ENCODE assay signal across 8 cellular contexts in the genomic region with DNA sequence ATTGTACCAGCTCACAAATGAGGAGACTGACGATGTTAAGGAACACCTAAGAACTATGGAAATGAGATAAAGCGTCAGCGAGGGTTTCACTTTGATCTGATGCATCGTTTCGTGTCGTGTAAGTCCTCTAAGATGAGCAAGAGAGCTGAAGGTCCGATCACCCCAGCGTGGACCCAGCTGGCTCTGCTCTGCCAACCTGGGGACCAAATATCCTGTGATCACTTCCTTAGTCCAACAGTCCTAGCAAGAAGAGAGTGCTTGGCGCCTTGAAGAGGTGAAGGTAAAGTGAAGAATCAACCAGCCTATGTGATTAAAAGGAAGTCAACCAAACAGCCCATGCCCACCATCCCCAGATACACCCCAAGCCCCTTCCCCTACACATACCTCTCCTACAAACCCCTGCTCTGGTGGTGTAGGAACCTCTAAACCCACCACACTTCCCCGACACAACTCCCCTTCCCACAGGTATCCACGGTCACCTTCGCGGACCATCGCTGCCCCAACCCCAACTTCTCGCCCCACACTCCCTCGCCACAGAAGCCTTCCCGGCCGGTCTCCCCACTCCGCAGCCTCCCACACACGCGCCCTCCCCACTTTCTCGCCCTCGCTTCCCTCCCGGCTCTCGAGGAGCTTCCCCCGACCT. TPM values are rescaled to one million over a fixed set of nuclear protein-coding genes. Genes with fewer than 3 reads are reported as not detected.
DNase-seq lines count a peak whose midpoint lies in the region; ATAC-seq and TF ChIP-seq lines count a peak whose summit lies in the region.

No MANE protein-coding gene starts in this region.

- H3K27ac Mint-ChIP-seq in chondrocyte (ENCODE audit: unreplicated experiment) (peak overlapping the region; percentile 100), memory B cell (peak overlapping the region; percentile 100)

- H3K4me1 Mint-ChIP-seq in chondrocyte (ENCODE audit: low read depth) (peaks cover 21% of the 10 kb centered on the region), memory B cell (peaks cover 27% of the 10 kb centered on the region)

- peaks cover 4% of the 10 kb centered on the region; the same call in 1 of the 2 replicates for H3K36me3 ChIP-seq in HAP-1 (replicated peaks)

- peak; percentile 36 for DNase-seq in Caki2 (ENCODE audit: low read depth)
- DNase-seq in HAP-1 (ENCODE audit: low spot score in 2 of 2) = peak in 1 of 2 experiments; percentile 31
- DNase-seq in chondrocyte (ENCODE audit: low spot score) = no peak
- peak; percentile 33 to 34 for DNase-seq in memory B cell (ENCODE audit: low spot score in 2 of 2)
- peak in 4 of 6 experiments; percentile 0 to 31 (median 17) for DNase-seq in stimulated activated naive CD4-positive, alpha-beta T cell (lab: John Stamatoyannopoulos, UW)
- DNase-seq in iPS-NIHi11 (ENCODE audit: low spot score) = no peak

- H3K4me1 ChIP-seq in HAP-1 = peaks cover 15% of the 10 kb centered on the region

- H3K27me3 Mint-ChIP-seq in chondrocyte (ENCODE audit: low read depth) (no peaks in the 10 kb centered on the region), memory B cell (no peaks in the 10 kb centered on the region)

- no peaks in the 10 kb centered on the region for H3K36me3 Mint-ChIP-seq in chondrocyte (ENCODE audit: low read depth)
- H3K36me3 Mint-ChIP-seq in memory B cell = peaks cover 6% of the 10 kb centered on the region

- H3K4me3 Mint-ChIP-seq in chondrocyte (ENCODE audit: unreplicated experiment) (peak overlapping the region; percentile 87), memory B cell (peak overlapping the region; percentile 99)

- in situ Hi-C loops in Caki2 (cut with HindIII; ENCODE audit: low pct_unique_long_range_greater_than_20kb, low sequenced_read_pairs) (no loop called here), HAP-1 (cut with MboI; ENCODE audit: low sequenced_read_pairs) (no loop called here)

- no peak for TF ChIP-seq CTCF in chondrocyte (IDR thresholded peaks at IDR 0.05)

- H3K9me3 ChIP-seq in HAP-1 = no peaks in the 10 kb centered on the region

- ATAC-seq in SK-N-SH treated with all-trans-retinoic acid at 6 μM for 48 hours (peak; percentile 31), memory B cell (ENCODE audit: low read depth) (peak; percentile 3), HG03175 (IDR thresholded peaks at IDR 0.05; ENCODE audit: unreplicated experiment) (no peak)

- peak overlapping the region; percentile 100 for H3K4me3 ChIP-seq in HAP-1

- peaks cover 4% of the 10 kb centered on the region for H3K9me3 Mint-ChIP-seq in chondrocyte (ENCODE audit: low read depth)
- no peaks in the 10 kb centered on the region for H3K9me3 Mint-ChIP-seq in memory B cell

- H3K27me3 ChIP-seq in HAP-1 (ENCODE audit: low read depth) = no peaks in the 10 kb centered on the region

TF ChIP-seq in SK-N-SH treated with all-trans-retinoic acid at 6 μM for 48 hours, 23 proteins besides CTCF, POLR2A, EP300 and RAD21:
- TF ChIP-seq, protein P1, sequence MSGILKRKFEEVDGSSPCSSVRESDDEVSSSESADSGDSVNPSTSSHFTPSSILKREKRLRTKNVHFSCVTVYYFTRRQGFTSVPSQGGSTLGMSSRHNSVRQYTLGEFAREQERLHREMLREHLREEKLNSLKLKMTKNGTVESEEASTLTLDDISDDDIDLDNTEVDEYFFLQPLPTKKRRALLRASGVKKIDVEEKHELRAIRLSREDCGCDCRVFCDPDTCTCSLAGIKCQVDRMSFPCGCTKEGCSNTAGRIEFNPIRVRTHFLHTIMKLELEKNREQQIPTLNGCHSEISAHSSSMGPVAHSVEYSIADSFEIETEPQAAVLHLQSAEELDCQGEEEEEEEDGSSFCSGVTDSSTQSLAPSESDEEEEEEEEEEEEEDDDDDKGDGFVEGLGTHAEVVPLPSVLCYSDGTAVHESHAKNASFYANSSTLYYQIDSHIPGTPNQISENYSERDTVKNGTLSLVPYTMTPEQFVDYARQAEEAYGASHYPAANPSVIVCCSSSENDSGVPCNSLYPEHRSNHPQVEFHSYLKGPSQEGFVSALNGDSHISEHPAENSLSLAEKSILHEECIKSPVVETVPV (CRISPR knock-in tag; IDR thresholded peaks at IDR 0.05) = no peak
- no peak for TF ChIP-seq TOX (CRISPR knock-in tag; IDR thresholded peaks at IDR 0.05; ENCODE audit: borderline replicate concordance)
- TF ChIP-seq ZNF8 (CRISPR knock-in tag; IDR thresholded peaks at IDR 0.05) = no peak
- TF ChIP-seq, protein P2, sequence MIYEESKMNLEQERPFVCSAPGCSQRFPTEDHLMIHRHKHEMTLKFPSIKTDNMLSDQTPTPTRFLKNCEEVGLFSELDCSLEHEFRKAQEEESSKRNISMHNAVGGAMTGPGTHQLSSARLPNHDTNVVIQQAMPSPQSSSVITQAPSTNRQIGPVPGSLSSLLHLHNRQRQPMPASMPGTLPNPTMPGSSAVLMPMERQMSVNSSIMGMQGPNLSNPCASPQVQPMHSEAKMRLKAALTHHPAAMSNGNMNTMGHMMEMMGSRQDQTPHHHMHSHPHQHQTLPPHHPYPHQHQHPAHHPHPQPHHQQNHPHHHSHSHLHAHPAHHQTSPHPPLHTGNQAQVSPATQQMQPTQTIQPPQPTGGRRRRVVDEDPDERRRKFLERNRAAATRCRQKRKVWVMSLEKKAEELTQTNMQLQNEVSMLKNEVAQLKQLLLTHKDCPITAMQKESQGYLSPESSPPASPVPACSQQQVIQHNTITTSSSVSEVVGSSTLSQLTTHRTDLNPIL (CRISPR knock-in tag; IDR thresholded peaks at IDR 0.05; ENCODE audit: low read depth) = no peak
- TF ChIP-seq ESRRG (CRISPR knock-in tag; IDR thresholded peaks at IDR 0.05) = no peak
- no peak for TF ChIP-seq TCF4 (CRISPR knock-in tag; IDR thresholded peaks at IDR 0.05; ENCODE audit: borderline replicate concordance)
- no peak for TF ChIP-seq TSHZ2 (CRISPR knock-in tag; IDR thresholded peaks at IDR 0.05)
- no peak for TF ChIP-seq ZNF565 (CRISPR knock-in tag; conservative IDR thresholded peaks at IDR 0.05; ENCODE audit: low read depth)
- TF ChIP-seq RARB (CRISPR knock-in tag; IDR thresholded peaks at IDR 0.05) = no peak
- no peak for TF ChIP-seq BACH2 (CRISPR knock-in tag; IDR thresholded peaks at IDR 0.05; ENCODE audit: borderline replicate concordance)
- no peak for TF ChIP-seq OSR1 (CRISPR knock-in tag; IDR thresholded peaks at IDR 0.05)
- TF ChIP-seq ZNF70 (CRISPR knock-in tag; IDR thresholded peaks at IDR 0.05) = no peak
- TF ChIP-seq POU6F1 (CRISPR knock-in tag; IDR thresholded peaks at IDR 0.05; ENCODE audit: borderline replicate concordance, low read depth) = no peak

RNA-seq across cellular contexts. Expression of gene UPF2, which starts 0.7 kb away (rescaled TPM):
- 5.7 and 7.9 TPM in 2 replicates for total RNA-seq in Caki2 (2014; rRNA removed; shearing (Covaris generic); ENCODE audit: low replicate concordance)
- 17.5 to 20.3 TPM (median 20.0 TPM) in 3 replicates for total RNA-seq in chondrocyte

RNA-seq across cellular contexts. Expression of gene DHTKD1, which starts 26.9 kb away (rescaled TPM):
- 26.0 and 27.8 TPM in 2 replicates for total RNA-seq in Caki2 (2014; rRNA removed; shearing (Covaris generic); ENCODE audit: low replicate concordance)
- total RNA-seq in chondrocyte = 12.1 to 16.4 TPM (median 13.7 TPM) in 3 replicates

Comparison
In these comparisons a context has a peak if more than half of its experiments do, and no peak if none do; other contexts are left out.
1. DNase-seq: peak in Caki2 (single experiment), memory B cell (2 of 2) and stimulated activated naive CD4-positive, alpha-beta T cell (4 of 6); none in chondrocyte (single experiment) and iPS-NIHi11 (single experiment).